In genomic region chrX:41435708-41436107, GRCh38 we compare ENCODE assay signal across 23 cellular contexts. TPM values are rescaled to one million over a fixed set of nuclear protein-coding genes. Genes with fewer than 3 reads are reported as not detected.
DNase-seq lines count a peak whose midpoint lies in the region; ATAC-seq and TF ChIP-seq lines count a peak whose summit lies in the region.
"Had no signal": no experiment of that assay in that cellular context is flagged by ENCODE, and none has a peak within 500 bp of the region (broad histone marks: within the 10 kb centered on the region; RNA-seq: fewer than 3 reads in every experiment).

No MANE protein-coding gene starts in this region.

- H3K4me3 ChIP-seq in A673 (ENCODE audit: low read depth, low read length, poor library complexity, severe bottlenecking): no peak overlapping the region
- H3K4me3 ChIP-seq in NB4 (ENCODE audit: low read depth, low read length): no peak overlapping the region
- H3K4me3 ChIP-seq: A549; BLaER1 treated with 17β-estradiol and CSF1 and Interleukin-3, amounts not matched to agents 10 nM and 100 nM; hepatocyte; lung had no signal

- no peaks in the 10 kb centered on the region for H3K4me1 ChIP-seq in A673 (ENCODE audit: insufficient read depth, low read length, poor library complexity, severe bottlenecking)
- H3K4me1 ChIP-seq: BLaER1 treated with 17β-estradiol and CSF1 and Interleukin-3, amounts not matched to agents 10 nM and 100 nM had no signal

- H3K27ac ChIP-seq in A673 (ENCODE audit: low read depth, low read length, poor library complexity, severe bottlenecking): peak overlapping the region; percentile 47
- H3K27ac ChIP-seq: A549; BLaER1 treated with 17β-estradiol and CSF1 and Interleukin-3, amounts not matched to agents 10 nM and 100 nM; hepatocyte had no signal

- CTCF ChIA-PET in A673 (lab: Charles Lee): no interaction called here

- H3K9me3 ChIP-seq in A673 (ENCODE audit: low read depth, low read length, poor library complexity, severe bottlenecking): no peaks in the 10 kb centered on the region
- H3K9me3 ChIP-seq: A549 had no signal

- H3K27me3 ChIP-seq in A673 (replicated peaks; ENCODE audit: insufficient read depth, low read depth, low read length, poor library complexity): no peaks in the 10 kb centered on the region
- H3K27me3 ChIP-seq: hepatocyte had no signal

- POLR2A ChIA-PET in A673 (lab: Charles Lee; ENCODE audit: low non-redundant PET): no interaction called here

- DNase-seq in A673 (ENCODE audit: low spot score) (peak; percentile 23), NB4 (ENCODE audit: low read depth) (peak; percentile 80), dermis blood vessel endothelial cell (peak; percentile 69), lung microvascular endothelial cell (ENCODE audit: low read depth in 2 of 2) (peak; percentile 44 to 82), SIG-M5 treated with dmso at 0.1 percent for 504 hours (lab: John Stamatoyannopoulos, UW; ENCODE audit: unreplicated experiment) (no peak)
- no peak for DNase-seq in activated T-cell treated with anti-CD3 and anti-CD28 coated beads, Interleukin-2, amount 50 U/mL, for 1 hour
- DNase-seq: activated CD4-positive, CD25-positive, alpha-beta regulatory T cell treated with anti-CD3 and anti-CD28 coated beads, Interleukin-2, amount 50 U/mL, for 72 hours; activated CD8-positive, alpha-beta T cell treated with anti-CD3 and anti-CD28 coated beads for 36 hours; activated gamma-delta T cell treated with Interleukin-2 at 50 U/mL for 16 hours; immature natural killer cell; NCI-H2171; NCI-H524 treated with DMSO at 0.1 percent for 48 hours; stimulated activated CD8-positive, alpha-beta memory T cell treated with anti-CD3 and anti-CD28 coated beads, Interleukin-4, amount 100 ng/mL, for 48 hours; SW 1271; trophoblast cell had no signal

- TF ChIP-seq CTCF in A673 (conservative IDR thresholded peaks at IDR 0.05; ENCODE audit: low read depth, low read length): no peak
- no peak for TF ChIP-seq CTCF in NB4 (IDR thresholded peaks at IDR 0.05; ENCODE audit: low read depth, low read length)

- intact Hi-C loops in A673 (cut with micrococcal nuclease; ENCODE audit: unreplicated experiment): no loop called here

- no TSS peak for BruUV-seq in A673 (replicated peaks; lab: Mats Ljungman, UMichigan)

- ATAC-seq in HG03159 (IDR thresholded peaks at IDR 0.05; ENCODE audit: unreplicated experiment): no peak
- ATAC-seq in GM18517 (IDR thresholded peaks at IDR 0.05; ENCODE audit: unreplicated experiment): no peak
- ATAC-seq: A549; activated CD8-positive, alpha-beta T cell treated with anti-CD3 and anti-CD28 coated beads for 36 hours had no signal

- H3K36me3 ChIP-seq in A673 (ENCODE audit: insufficient read depth, low read length, poor library complexity, severe bottlenecking): no peaks in the 10 kb centered on the region
- H3K36me3 ChIP-seq: BLaER1 treated with 17β-estradiol and CSF1 and Interleukin-3, amounts not matched to agents 10 nM and 100 nM had no signal

- no peak for TF ChIP-seq POLR2A in NB4 (IDR thresholded peaks at IDR 0.05; ENCODE audit: extremely low read depth, insufficient read length)

RNA-seq across cellular contexts. Expression of gene NYX, which starts 11.4 kb away (rescaled TPM):
- total RNA-seq in A673 (2021) (not detected in 2 replicates), dermis blood vessel endothelial cell (not detected in 2 replicates), lung microvascular endothelial cell (not detected in 2 replicates)
- total RNA-seq: activated CD8-positive, alpha-beta T cell treated with anti-CD3 and anti-CD28 coated beads for 36 hours; bronchial epithelial cell; hepatocyte; lung; M059J had no signal

Comparison
In these comparisons a context has a peak if more than half of its experiments do, and no peak if none do; other contexts are left out.
1. DNase-seq: peak in A673 (single experiment), NB4 (single experiment), dermis blood vessel endothelial cell (single experiment) and lung microvascular endothelial cell (2 of 2); none in SIG-M5 treated with dmso at 0.1 percent for 504 hours (single experiment) and activated T-cell treated with anti-CD3 and anti-CD28 coated beads, Interleukin-2, amount 50 U/mL, for 1 hour (single experiment).